ENCODE assay signal across 6 cellular contexts in the genomic region with DNA sequence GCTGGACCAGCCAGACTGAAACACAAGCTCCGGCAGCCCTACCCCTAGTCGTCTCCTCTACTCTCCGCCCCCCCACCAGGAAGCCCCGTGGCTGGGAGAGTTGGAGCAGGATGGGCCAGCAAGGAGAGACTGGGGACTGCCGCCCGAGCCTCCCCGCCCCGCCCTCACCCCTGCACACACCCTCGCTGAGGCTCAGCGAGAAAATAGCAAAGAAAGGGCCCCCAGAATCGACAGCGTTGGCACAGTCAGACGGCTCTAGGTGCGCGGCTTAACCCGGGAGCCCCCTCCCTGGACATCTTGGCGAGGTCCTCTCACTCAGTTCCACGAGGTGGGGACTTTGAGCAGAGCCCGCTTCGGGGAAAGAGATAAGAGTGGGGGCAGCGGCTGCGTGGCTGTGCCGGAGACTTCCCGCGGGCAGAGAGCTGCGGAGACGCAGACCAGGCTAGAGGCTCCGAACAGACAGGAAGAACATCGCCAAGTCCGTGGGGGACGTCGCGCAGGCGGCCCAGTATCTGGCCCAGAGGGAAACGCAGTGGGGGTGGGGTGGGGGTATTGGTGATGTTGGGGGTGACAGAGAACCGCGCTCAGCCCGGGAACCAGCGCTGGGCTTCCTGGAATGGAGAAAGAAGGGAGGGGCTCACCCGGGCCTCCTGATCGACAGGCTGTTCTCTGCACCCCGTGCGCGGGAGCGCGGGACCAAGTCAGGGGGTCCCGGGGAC. TPM values are rescaled to one million over a fixed set of nuclear protein-coding genes. Genes with fewer than 3 reads are reported as not detected.
DNase-seq lines count a peak whose midpoint lies in the region; ATAC-seq and TF ChIP-seq lines count a peak whose summit lies in the region.

No MANE protein-coding gene starts in this region.

- no peak for ATAC-seq in CD4-positive, CD25-positive, alpha-beta regulatory T cell (ENCODE audit: low read depth in 2 of 2)
- peak in 1 of 2 donors; percentile 1 for ATAC-seq in lower lobe of right lung

- peaks cover 60% of the 10 kb centered on the region for H3K27me3 Mint-ChIP-seq in CD4-positive, CD25-positive, alpha-beta regulatory T cell

- H3K4me3 ChIP-seq in CD4-positive, CD25-positive, alpha-beta regulatory T cell (ENCODE audit: low read depth, low read length) = no peak overlapping the region
- H3K4me3 ChIP-seq in lower lobe of right lung = peak overlapping the region; percentile 71

- peaks cover 0 to 9% (median 3%) of the 10 kb centered on the region in 7 donors for H3K9me3 Mint-ChIP-seq in CD4-positive, CD25-positive, alpha-beta regulatory T cell

- H3K36me3 Mint-ChIP-seq in CD4-positive, CD25-positive, alpha-beta regulatory T cell = peaks cover 7% of the 10 kb centered on the region

- no peak for TF ChIP-seq CTCF in lower lobe of right lung (IDR thresholded peaks at IDR 0.05)

- H3K9me3 ChIP-seq in CD4-positive, CD25-positive, alpha-beta regulatory T cell (ENCODE audit: control insufficient read depth in 2 of 2, low read length in 2 of 2) = no peaks in the 10 kb centered on the region
- H3K9me3 ChIP-seq in lower lobe of right lung = no peaks in the 10 kb centered on the region

- no peak overlapping the region for H3K27ac ChIP-seq in CD4-positive, CD25-positive, alpha-beta regulatory T cell (ENCODE audit: insufficient read depth, low read length, poor library complexity, severe bottlenecking)
- peak overlapping the region; percentile 79 for H3K27ac ChIP-seq in lower lobe of right lung

- H3K4me1 Mint-ChIP-seq in CD4-positive, CD25-positive, alpha-beta regulatory T cell = peaks cover 14 to 38% (median 27%) of the 10 kb centered on the region in 4 donors

- H3K4me3 Mint-ChIP-seq in CD4-positive, CD25-positive, alpha-beta regulatory T cell = peak overlapping the region; percentile 78 to 94 (median 88)

- no peaks in the 10 kb centered on the region for H3K36me3 ChIP-seq in CD4-positive, CD25-positive, alpha-beta regulatory T cell (ENCODE audit: control insufficient read depth, insufficient read depth, low read length)
- no peaks in the 10 kb centered on the region for H3K36me3 ChIP-seq in lower lobe of right lung

- peaks cover 8% of the 10 kb centered on the region for H3K27me3 ChIP-seq in CD4-positive, CD25-positive, alpha-beta regulatory T cell (ENCODE audit: control insufficient read depth, insufficient read depth, low read length)
- H3K27me3 ChIP-seq in lower lobe of right lung (ENCODE audit: low read depth) = no peaks in the 10 kb centered on the region

- H3K4me1 ChIP-seq in CD4-positive, CD25-positive, alpha-beta regulatory T cell (ENCODE audit: control insufficient read depth, insufficient read depth, low read length, poor library complexity, severe bottlenecking) = peaks cover 41% of the 10 kb centered on the region
- peaks cover 28% of the 10 kb centered on the region for H3K4me1 ChIP-seq in lower lobe of right lung

- intact Hi-C loops in lower lobe of right lung (cut with DNase I) = no loop called here

- peak in 1 of 3 donors; percentile 23 for DNase-seq in CD4-positive, CD25-positive, alpha-beta regulatory T cell
- peak; percentile 68 for DNase-seq in activated CD8-positive, alpha-beta memory T cell treated with anti-CD3 and anti-CD28 coated beads, Interleukin-2, amount 50 U/mL, for 48 hours
- DNase-seq in lower lobe of right lung = peak; percentile 56
- no peak for DNase-seq in LoVo (ENCODE audit: low spot score)
- DNase-seq in hypothalamus (lab: John Stamatoyannopoulos, UW) = no peak
- DNase-seq in dedifferentiated amniotic fluid mesenchymal stem cell (ENCODE audit: extremely low spot score) = no peak

- H3K27ac Mint-ChIP-seq in CD4-positive, CD25-positive, alpha-beta regulatory T cell = peak overlapping the region in 1 of 3 donors; percentile 56

RNA-seq across cellular contexts. Expression of a gene that starts 1.0 kb away (rescaled TPM):
- 0.72 TPM for total RNA-seq in CD4-positive, CD25-positive, alpha-beta regulatory T cell
- polyA plus RNA-seq in CD4-positive, CD25-positive, alpha-beta regulatory T cell = under 1 TPM in 2 of 4 donors, not detected in 2; 0.16 to 0.47 TPM
- total RNA-seq in lower lobe of right lung = 4.3 TPM

RNA-seq across cellular contexts. Expression of a gene that starts 19.1 kb away (rescaled TPM):
- total RNA-seq in CD4-positive, CD25-positive, alpha-beta regulatory T cell = 40.8 TPM
- 1 to 10 TPM in 2 of 4 donors, under 1 TPM in 2; 0.67 to 1.6 (median 0.87) TPM for polyA plus RNA-seq in CD4-positive, CD25-positive, alpha-beta regulatory T cell
- total RNA-seq in lower lobe of right lung = 29.1 TPM

RNA-seq across cellular contexts. Expression of a gene that starts 39.7 kb away (rescaled TPM):
- total RNA-seq in CD4-positive, CD25-positive, alpha-beta regulatory T cell = 1,838 TPM
- polyA plus RNA-seq in CD4-positive, CD25-positive, alpha-beta regulatory T cell = 1,000 to 10,000 TPM; 2,227 to 2,760 (median 2,470) TPM
- 1,202 TPM for total RNA-seq in lower lobe of right lung

RNA-seq across cellular contexts. Expression of a gene that starts 56.6 kb away (rescaled TPM):
- not detected for total RNA-seq in CD4-positive, CD25-positive, alpha-beta regulatory T cell
- polyA plus RNA-seq in CD4-positive, CD25-positive, alpha-beta regulatory T cell = not detected
- total RNA-seq in lower lobe of right lung = not detected

RNA-seq across cellular contexts. Expression of a gene that starts 56.9 kb away (rescaled TPM):
- total RNA-seq in CD4-positive, CD25-positive, alpha-beta regulatory T cell = 40.3 TPM
- 10 to 100 TPM; 28.0 to 39.9 (median 35.0) TPM for polyA plus RNA-seq in CD4-positive, CD25-positive, alpha-beta regulatory T cell
- total RNA-seq in lower lobe of right lung = 20.8 TPM

Comparison
In these comparisons a context has a peak if more than half of its experiments do, and no peak if none do; other contexts are left out.
1. DNase-seq: peak in activated CD8-positive, alpha-beta memory T cell treated with anti-CD3 and anti-CD28 coated beads, Interleukin-2, amount 50 U/mL, for 48 hours (single experiment) and lower lobe of right lung (single experiment); none in LoVo (single experiment), hypothalamus (0 of 51) and dedifferentiated amniotic fluid mesenchymal stem cell (single experiment).